Comparison of ENCODE assay signal across 8 cellular contexts in genomic region chr19:55254625-55254977, GRCh38. TPM values are rescaled to one million over a fixed set of nuclear protein-coding genes. Genes with fewer than 3 reads are reported as not detected.
DNase-seq lines count a peak whose midpoint lies in the region; ATAC-seq and TF ChIP-seq lines count a peak whose summit lies in the region.

No MANE protein-coding gene starts in this region.

- no peaks in the 10 kb centered on the region for H3K27me3 Mint-ChIP-seq in CD4-positive, alpha-beta T cell
- H3K27me3 Mint-ChIP-seq in nephron progenitor cell (ENCODE audit: low read depth, poor library complexity) = no peaks in the 10 kb centered on the region

- peaks cover 63% of the 10 kb centered on the region for H3K4me1 ChIP-seq in Karpas-422 (ENCODE audit: low read length)
- peaks cover 0 to 9% of the 10 kb centered on the region in 2 donors for H3K4me1 ChIP-seq in breast epithelium
- H3K4me1 ChIP-seq in gastroesophageal sphincter = peaks cover 0 to 85% (median 36%) of the 10 kb centered on the region in 3 donors

- peaks cover 27% of the 10 kb centered on the region for H3K36me3 ChIP-seq in Karpas-422 (ENCODE audit: insufficient read depth, low read length)
- no peaks in the 10 kb centered on the region for H3K36me3 ChIP-seq in breast epithelium
- H3K36me3 ChIP-seq in gastroesophageal sphincter = peaks cover 0 to 14% of the 10 kb centered on the region in 2 donors

- CTCF ChIA-PET in CD4-positive, alpha-beta T cell (lab: Charles Lee) = interaction anchor here (0.9 to 1.4 kb wide), 5 partner anchors 11 to 249 kb away, joined by 3 to 9 read pairs (median 5); partner anchors contain the start of genes HSPBP1 and TMEM238

- H3K36me3 Mint-ChIP-seq in CD4-positive, alpha-beta T cell (ENCODE audit: low read depth) = peaks cover 61% of the 10 kb centered on the region
- no peaks in the 10 kb centered on the region for H3K36me3 Mint-ChIP-seq in nephron progenitor cell (ENCODE audit: low read depth)

- peak overlapping the region; percentile 91 for H3K4me3 Mint-ChIP-seq in CD4-positive, alpha-beta T cell
- peak overlapping the region; percentile 65 for H3K4me3 Mint-ChIP-seq in nephron progenitor cell

- no peak for TF ChIP-seq EP300 in gastroesophageal sphincter (IDR thresholded peaks at IDR 0.05)

- H3K27ac Mint-ChIP-seq in CD4-positive, alpha-beta T cell = peak overlapping the region; percentile 96
- H3K27ac Mint-ChIP-seq in nephron progenitor cell = peak overlapping the region; percentile 88

- POLR2A ChIA-PET in CD4-positive, alpha-beta T cell (lab: Charles Lee) = interaction anchor here (0.9 to 5.2 kb wide), 17 partner anchors 14 to 1065 kb away, joined by 3 to 52 read pairs (median 5); partner anchors contain the start of genes FIZ1, HSPBP1, ISOC2 and KMT5C

- H4K20me1 ChIP-seq in Karpas-422 (ENCODE audit: insufficient read depth, low read depth, low read length) = peaks cover 48% of the 10 kb centered on the region

- H3K4me1 Mint-ChIP-seq in CD4-positive, alpha-beta T cell (ENCODE audit: low read depth) = peaks cover 75% of the 10 kb centered on the region
- H3K4me1 Mint-ChIP-seq in nephron progenitor cell = peaks cover 73% of the 10 kb centered on the region

- peaks cover 90% of the 10 kb centered on the region for H3K79me2 ChIP-seq in Karpas-422 (ENCODE audit: low read length)

- no peak for TF ChIP-seq CTCF in CD4-positive, alpha-beta T cell (IDR thresholded peaks at IDR 0.05)
- TF ChIP-seq CTCF in breast epithelium (IDR thresholded peaks at IDR 0.05) (no peak), nephron progenitor cell (IDR thresholded peaks at IDR 0.05) (no peak), gastroesophageal sphincter (IDR thresholded peaks at IDR 0.05) (no peak)

- no peaks in the 10 kb centered on the region for H3K9me3 Mint-ChIP-seq in CD4-positive, alpha-beta T cell
- H3K9me3 Mint-ChIP-seq in nephron progenitor cell = no peaks in the 10 kb centered on the region

- H3K4me3 ChIP-seq in Karpas-422 (ENCODE audit: low read length) (peak overlapping the region; percentile 84), breast epithelium (peak overlapping the region; percentile 19 to 41 (median 20)), gastroesophageal sphincter (peak overlapping the region in 1 of 2 donors; percentile 33)

- peak overlapping the region; percentile 96 for H3K9ac ChIP-seq in Karpas-422 (ENCODE audit: low read length)

- TF ChIP-seq POLR2A in breast epithelium (IDR thresholded peaks at IDR 0.05) (no peak), gastroesophageal sphincter (IDR thresholded peaks at IDR 0.05) (no peak)

- no peaks in the 10 kb centered on the region for H3K27me3 ChIP-seq in CD4-positive, alpha-beta T cell (ENCODE audit: control insufficient read depth, insufficient read depth, low read length)
- no peaks in the 10 kb centered on the region for H3K27me3 ChIP-seq in Karpas-422 (ENCODE audit: low read length)
- H3K27me3 ChIP-seq in breast epithelium = no peaks in the 10 kb centered on the region
- no peaks in the 10 kb centered on the region for H3K27me3 ChIP-seq in gastroesophageal sphincter

- WGBS in gastroesophageal sphincter (ENCODE audit: low coverage in 1 of 2), 2 donors = no CpG with 5 or more reads among the region's 6 CpGs

- no peak for ATAC-seq in CD4-positive, alpha-beta T cell (ENCODE audit: poor library complexity)
- ATAC-seq in gastroesophageal sphincter = no peak

- intact Hi-C loops in CD4-positive, alpha-beta T cell (cut with DNase I, micrococcal nuclease) = loop anchor here (5.0 to 10.0 kb wide), 5 partner anchors 37 to 380 kb away; partner anchors contain the start of genes ZNF524 (in 1 of the 2) and ZNF865 (in 1 of the 2)
- intact Hi-C loops in breast epithelium (cut with DNase I; ENCODE audit: low total_unique reads) = no loop called here

- no peak overlapping the region for H2AFZ ChIP-seq in Karpas-422 (ENCODE audit: low read length)

- peak overlapping the region; percentile 96 for H3K4me2 ChIP-seq in Karpas-422 (ENCODE audit: low read depth, low read length, poor library complexity, severe bottlenecking)

- no peaks in the 10 kb centered on the region for H3K9me3 ChIP-seq in CD4-positive, alpha-beta T cell (ENCODE audit: control insufficient read depth, low read length)
- H3K9me3 ChIP-seq in Karpas-422 (ENCODE audit: low read length) (no peaks in the 10 kb centered on the region), breast epithelium (no peaks in the 10 kb centered on the region), gastroesophageal sphincter (no peaks in the 10 kb centered on the region)

- no peak for DNase-seq in CD4-positive, alpha-beta T cell
- DNase-seq in Karpas-422 (peak; percentile 67), breast epithelium (ENCODE audit: low spot score in 2 of 2) (no peak), nephron progenitor cell (no peak), NCI-H748 (lab: John Stamatoyannopoulos, UW; ENCODE audit: unreplicated experiment) (no peak)
- no peak for DNase-seq in NK-92 treated with Interleukin-12 subunit alpha and Interleukin-12 subunit beta, amount 100 ng/mL, for 24 hours (lab: John Stamatoyannopoulos, UW)
- no peak for DNase-seq in stimulated activated naive CD4-positive, alpha-beta T cell (lab: John Stamatoyannopoulos, UW)

- peak overlapping the region; percentile 91 for H3K27ac ChIP-seq in CD4-positive, alpha-beta T cell (ENCODE audit: low read depth, low read length)
- H3K27ac ChIP-seq in Karpas-422 (ENCODE audit: low read length) = peak overlapping the region; percentile 98
- peak overlapping the region in 1 of 2 donors; percentile 50 for H3K27ac ChIP-seq in breast epithelium
- peak overlapping the region in 2 of 4 donors; percentile 51 to 65 for H3K27ac ChIP-seq in gastroesophageal sphincter

- H3K9me2 ChIP-seq in Karpas-422 (replicated peaks; ENCODE audit: insufficient read depth, low read length) = no peaks in the 10 kb centered on the region

RNA-seq across cellular contexts. Expression of gene PPP6R1, which starts 4.2 kb away (rescaled TPM):
- total RNA-seq in CD4-positive, alpha-beta T cell = 100 to 1,000 TPM; 172 to 182 TPM
- 134 and 231 TPM in 2 replicates for total RNA-seq in Karpas-422 (2014; rRNA removed; shearing (Covaris generic); ENCODE audit: low replicate concordance)
- total RNA-seq in breast epithelium (10 to 100 TPM; 23.8 to 31.5 (median 28.2) TPM), gastroesophageal sphincter (10 to 100 TPM; 32.6 to 79.4 (median 34.0) TPM)

RNA-seq across cellular contexts. Expression of gene HSPBP1, which starts 25.3 kb away (rescaled TPM):
- total RNA-seq in CD4-positive, alpha-beta T cell = 10 to 100 TPM; 14.3 to 15.1 TPM
- 35.0 and 62.5 TPM in 2 replicates for total RNA-seq in Karpas-422 (2014; rRNA removed; shearing (Covaris generic); ENCODE audit: low replicate concordance)
- total RNA-seq in breast epithelium (10 to 100 TPM; 13.3 to 36.1 (median 32.6) TPM), gastroesophageal sphincter (10 to 100 TPM; 20.9 to 37.1 (median 26.5) TPM)

RNA-seq across cellular contexts. Expression of gene TMEM86B, which starts 26.0 kb away (rescaled TPM):
- 10 to 100 TPM; 11.7 to 11.8 TPM for total RNA-seq in CD4-positive, alpha-beta T cell
- total RNA-seq in Karpas-422 (2014; rRNA removed; shearing (Covaris generic); ENCODE audit: low replicate concordance) = 7.8 and 9.5 TPM in 2 replicates
- 1 to 10 TPM in 2 of 3 donors, under 1 TPM in 1; 0.80 to 3.6 (median 1.6) TPM for total RNA-seq in breast epithelium
- total RNA-seq in gastroesophageal sphincter = 1 to 10 TPM in 3 of 4 donors, not detected in 1; 1.7 to 3.8 (median 1.8) TPM

RNA-seq across cellular contexts. Expression of gene BRSK1, which starts 29.2 kb away (rescaled TPM):
- 1 to 10 TPM; 2.6 to 2.7 TPM for total RNA-seq in CD4-positive, alpha-beta T cell
- 15.5 and 31.0 TPM in 2 replicates for total RNA-seq in Karpas-422 (2014; rRNA removed; shearing (Covaris generic); ENCODE audit: low replicate concordance)
- 1 to 10 TPM in 2 of 3 donors, not detected in 1; 2.5 to 4.6 TPM for total RNA-seq in breast epithelium
- total RNA-seq in gastroesophageal sphincter = 10 to 100 TPM in 1 of 4 donors, 1 to 10 TPM in 3; 4.0 to 19.8 (median 8.8) TPM

RNA-seq across cellular contexts. Expression of gene PTPRH, which starts 45.3 kb away (rescaled TPM):
- total RNA-seq in CD4-positive, alpha-beta T cell = not detected
- total RNA-seq in Karpas-422 (2014; rRNA removed; shearing (Covaris generic); ENCODE audit: low replicate concordance) = 1.4 TPM in 1 of 2 replicates, not detected in the other
- total RNA-seq in breast epithelium (10 to 100 TPM in 1 of 3 donors, 1 to 10 TPM in 1, under 1 TPM in 1; 0.73 to 10.2 (median 2.1) TPM), gastroesophageal sphincter (1 to 10 TPM in 3 of 4 donors, under 1 TPM in 1; 0.54 to 4.0 (median 1.4) TPM)
